In genomic region chr6:33766921-33767700, GRCh38 we compare ENCODE assay signal across 32 cellular contexts. TPM values are rescaled to one million over a fixed set of nuclear protein-coding genes. Genes with fewer than 3 reads are reported as not detected.
"Had no signal": no experiment of that assay in that cellular context is flagged by ENCODE, and none has a peak within 500 bp of the region (broad histone marks: within the 10 kb centered on the region; RNA-seq: fewer than 3 reads in every experiment).

No MANE protein-coding gene starts in this region.

- H3K36me3 Mint-ChIP-seq: activated naive CD4-positive, alpha-beta T cell treated with anti-CD3 and anti-CD28 coated beads, Interleukin-2, amount 50 U/mL, for 24 hours; activated naive CD8-positive, alpha-beta T cell treated with anti-CD3 and anti-CD28 coated beads, Interleukin-2, amount 10 ng/mL, durations not matched to agents 7 days and 5 days had no signal

- H3K36me3 ChIP-seq: gastrocnemius medialis had no signal

- H3K4me3 Mint-ChIP-seq: activated CD4-positive, alpha-beta memory T cell treated with anti-CD3 and anti-CD28 coated beads, Interleukin-2, amount 10 ng/mL, durations not matched to agents 7 days and 5 days; activated CD4-positive, alpha-beta T cell treated with anti-CD3 and anti-CD28 coated beads for 36 hours; activated CD4-positive, alpha-beta T cell treated with anti-CD3 and anti-CD28 coated beads, Interleukin-2, amount 10 ng/mL, durations not matched to agents 24 days and 14 days; activated naive CD4-positive, alpha-beta T cell treated with anti-CD3 and anti-CD28 coated beads for 36 hours; activated naive CD4-positive, alpha-beta T cell treated with anti-CD3 and anti-CD28 coated beads, Interleukin-2, amount 50 U/mL, for 24 hours; activated naive CD8-positive, alpha-beta T cell treated with anti-CD3 and anti-CD28 coated beads, Interleukin-2, amount 10 ng/mL, durations not matched to agents 7 days and 5 days; activated T-cell treated with anti-CD3 and anti-CD28 coated beads, Interleukin-2, amount 50 U/mL, for 4 hours; central memory CD8-positive, alpha-beta T cell; effector memory CD8-positive, alpha-beta T cell had no signal

- H3K27me3 Mint-ChIP-seq: activated CD4-positive, alpha-beta T cell treated with anti-CD3 and anti-CD28 coated beads for 36 hours had no signal

- DNase-seq: activated CD4-positive, alpha-beta memory T cell treated with anti-CD3 and anti-CD28 coated beads, Interleukin-2, amount 10 ng/mL, durations not matched to agents 7 days and 5 days; activated CD4-positive, alpha-beta T cell treated with anti-CD3 and anti-CD28 coated beads for 36 hours; activated CD4-positive, alpha-beta T cell treated with anti-CD3 and anti-CD28 coated beads, Interleukin-2, amount 10 ng/mL, durations not matched to agents 24 days and 14 days; activated CD4-positive, CD25-positive, alpha-beta regulatory T cell; activated CD4-positive, CD25-positive, alpha-beta regulatory T cell treated with anti-CD3 and anti-CD28 coated beads, Interleukin-2, amount 50 U/mL, for 72 hours; activated CD8-positive, alpha-beta memory T cell treated with anti-CD3 and anti-CD28 coated beads, Interleukin-2, amount 50 U/mL, for 48 hours; activated effector memory CD4-positive, alpha-beta T cell treated with anti-CD3 and anti-CD28 coated beads, Interleukin-2, amount 50 U/mL, for 16 hours; activated naive CD4-positive, alpha-beta T cell treated with anti-CD3 and anti-CD28 coated beads for 36 hours; activated naive CD8-positive, alpha-beta T cell treated with anti-CD3 and anti-CD28 coated beads, Interleukin-2, amount 10 ng/mL, durations not matched to agents 7 days and 5 days; activated T-cell treated with anti-CD3 and anti-CD28 coated beads for 4 hours; activated T-cell treated with anti-CD3 and anti-CD28 coated beads, Interleukin-2, amount 50 U/mL, for 4 hours; amniotic stem cell; anterior cingulate cortex; brain microvascular endothelial cell; cortex of kidney; dermis blood vessel endothelial cell; effector CD4-positive, alpha-beta T cell; effector memory CD8-positive, alpha-beta T cell; erythroblast; foreskin keratinocyte; gastrocnemius medialis; T-helper 2 cell had no signal

- H3K9me3 Mint-ChIP-seq: activated CD4-positive, alpha-beta memory T cell treated with anti-CD3 and anti-CD28 coated beads, Interleukin-2, amount 10 ng/mL, durations not matched to agents 7 days and 5 days; activated CD4-positive, alpha-beta T cell treated with anti-CD3 and anti-CD28 coated beads, Interleukin-2, amount 10 ng/mL, durations not matched to agents 24 days and 14 days; activated naive CD4-positive, alpha-beta T cell treated with anti-CD3 and anti-CD28 coated beads for 36 hours; activated naive CD4-positive, alpha-beta T cell treated with anti-CD3 and anti-CD28 coated beads, Interleukin-2, amount 50 U/mL, for 24 hours; activated naive CD8-positive, alpha-beta T cell treated with anti-CD3 and anti-CD28 coated beads, Interleukin-2, amount 10 ng/mL, durations not matched to agents 7 days and 5 days; activated T-cell treated with anti-CD3 and anti-CD28 coated beads, Interleukin-2, amount 50 U/mL, for 4 hours; activated T-helper 2 cell treated with anti-CD3 and anti-CD28 coated beads, Interferon-gamma antibody, Interleukin-2, Interleukin-4, amounts not matched to agents 10 μg/mL and 5 μg/mL and 100 μg/mL, durations not matched to agents 14 hours and 24 hours and 36 hours; central memory CD8-positive, alpha-beta T cell; effector memory CD8-positive, alpha-beta T cell had no signal

- H3K27ac Mint-ChIP-seq: activated CD4-positive, alpha-beta memory T cell treated with anti-CD3 and anti-CD28 coated beads, Interleukin-2, amount 10 ng/mL, durations not matched to agents 7 days and 5 days; activated CD4-positive, alpha-beta T cell treated with anti-CD3 and anti-CD28 coated beads for 36 hours; activated CD4-positive, alpha-beta T cell treated with anti-CD3 and anti-CD28 coated beads, Interleukin-2, amount 10 ng/mL, durations not matched to agents 24 days and 14 days; activated naive CD4-positive, alpha-beta T cell treated with anti-CD3 and anti-CD28 coated beads for 36 hours; activated naive CD4-positive, alpha-beta T cell treated with anti-CD3 and anti-CD28 coated beads, Interleukin-2, amount 50 U/mL, for 24 hours; activated naive CD8-positive, alpha-beta T cell treated with anti-CD3 and anti-CD28 coated beads, Interleukin-2, amount 10 ng/mL, durations not matched to agents 7 days and 5 days; activated T-helper 2 cell treated with anti-CD3 and anti-CD28 coated beads, Interferon-gamma antibody, Interleukin-2, Interleukin-4, amounts not matched to agents 10 μg/mL and 5 μg/mL and 100 μg/mL, durations not matched to agents 14 hours and 24 hours and 36 hours; effector memory CD8-positive, alpha-beta T cell had no signal

- H3K27me3 ChIP-seq: brain microvascular endothelial cell, foreskin keratinocyte, gastrocnemius medialis had no signal

- H3K9me3 ChIP-seq: gastrocnemius medialis had no signal

- ATAC-seq: activated CD4-positive, alpha-beta T cell treated with anti-CD3 and anti-CD28 coated beads for 36 hours; activated T-cell treated with anti-CD3 and anti-CD28 coated beads, Interleukin-2, amount 50 U/mL, for 4 hours; effector memory CD8-positive, alpha-beta T cell; foreskin keratinocyte; gastrocnemius medialis had no signal

- H3K4me3 ChIP-seq: esophagus muscularis mucosa, gastrocnemius medialis had no signal

- H3K27ac ChIP-seq: brain microvascular endothelial cell, esophagus muscularis mucosa, foreskin keratinocyte, gastrocnemius medialis had no signal

RNA-seq across cellular contexts. Expression of gene IP6K3, which starts 20.4 kb away (rescaled TPM):
- total RNA-seq: activated CD4-positive, alpha-beta memory T cell treated with anti-CD3 and anti-CD28 coated beads, Interleukin-2, amount 10 ng/mL, durations not matched to agents 7 days and 5 days; activated CD4-positive, alpha-beta T cell treated with anti-CD3 and anti-CD28 coated beads for 36 hours; activated CD4-positive, alpha-beta T cell treated with anti-CD3 and anti-CD28 coated beads, Interleukin-2, amount 10 ng/mL, durations not matched to agents 24 days and 14 days; activated naive CD4-positive, alpha-beta T cell treated with anti-CD3 and anti-CD28 coated beads for 36 hours; activated naive CD8-positive, alpha-beta T cell treated with anti-CD3 and anti-CD28 coated beads, Interleukin-2, amount 10 ng/mL, durations not matched to agents 7 days and 5 days; activated T-cell treated with anti-CD3 and anti-CD28 coated beads, Interleukin-2, amount 50 U/mL, for 4 hours; activated T-helper 2 cell treated with anti-CD3 and anti-CD28 coated beads, Interferon-gamma antibody, Interleukin-2, Interleukin-4, amounts not matched to agents 10 μg/mL and 5 μg/mL and 100 μg/mL, durations not matched to agents 14 hours and 24 hours and 36 hours; foreskin keratinocyte; T-helper 1 cell treated with Interleukin-12 subunit alpha and Interleukin-12 subunit beta and Interleukin-4 antibody, amounts not matched to agents 30 ng/mL and 1 ng/mL, for 36 hours had no signal
- polyA plus RNA-seq: foreskin keratinocyte had no signal

RNA-seq across cellular contexts. Expression of gene MLN, which starts 36.7 kb away (rescaled TPM):
- total RNA-seq: activated CD4-positive, alpha-beta memory T cell treated with anti-CD3 and anti-CD28 coated beads, Interleukin-2, amount 10 ng/mL, durations not matched to agents 7 days and 5 days; activated CD4-positive, alpha-beta T cell treated with anti-CD3 and anti-CD28 coated beads for 36 hours; activated CD4-positive, alpha-beta T cell treated with anti-CD3 and anti-CD28 coated beads, Interleukin-2, amount 10 ng/mL, durations not matched to agents 24 days and 14 days; activated naive CD4-positive, alpha-beta T cell treated with anti-CD3 and anti-CD28 coated beads for 36 hours; activated naive CD8-positive, alpha-beta T cell treated with anti-CD3 and anti-CD28 coated beads, Interleukin-2, amount 10 ng/mL, durations not matched to agents 7 days and 5 days; activated T-cell treated with anti-CD3 and anti-CD28 coated beads, Interleukin-2, amount 50 U/mL, for 4 hours; activated T-helper 2 cell treated with anti-CD3 and anti-CD28 coated beads, Interferon-gamma antibody, Interleukin-2, Interleukin-4, amounts not matched to agents 10 μg/mL and 5 μg/mL and 100 μg/mL, durations not matched to agents 14 hours and 24 hours and 36 hours; astrocyte; bronchial epithelial cell; cardiac septum; chondrocyte; dermis blood vessel endothelial cell; esophagus muscularis mucosa; foreskin keratinocyte; gastrocnemius medialis; T-helper 1 cell treated with Interleukin-12 subunit alpha and Interleukin-12 subunit beta and Interleukin-4 antibody, amounts not matched to agents 30 ng/mL and 1 ng/mL, for 36 hours had no signal
- polyA plus RNA-seq: adipose tissue, foreskin keratinocyte had no signal
